In genomic region chr5:54088081-54088480, GRCh38 we compare ENCODE assay signal across 28 cellular contexts.
DNase-seq lines count a peak whose midpoint lies in the region; ATAC-seq, FAIRE-seq and TF ChIP-seq lines count a peak whose summit lies in the region.
"Had no signal": no experiment of that assay in that cellular context is flagged by ENCODE, and none has a peak within 500 bp of the region (broad histone marks: within the 10 kb centered on the region; RNA-seq: fewer than 3 reads in every experiment).

No MANE protein-coding gene starts in this region.

- H3K79me1 ChIP-seq in H9 (ENCODE audit: insufficient read depth, low read depth, low read length, poor library complexity, severe bottlenecking): no peaks in the 10 kb centered on the region
- no peaks in the 10 kb centered on the region for H3K79me1 ChIP-seq in mesendoderm (ENCODE audit: low read length)

- H3K9me3 ChIP-seq in AG04450 (ENCODE audit: control insufficient read depth, insufficient read depth, low read length) (no peaks in the 10 kb centered on the region), H9 (ENCODE audit: control insufficient read depth, low read depth, low read length) (no peaks in the 10 kb centered on the region)
- H3K9me3 ChIP-seq: Caco-2, left ventricle myocardium inferior, upper lobe of left lung had no signal

- no peak overlapping the region for H2BK120ac ChIP-seq in H9 (ENCODE audit: low read depth, low read length, poor library complexity, severe bottlenecking)
- no peak overlapping the region for H2BK120ac ChIP-seq in mesendoderm (ENCODE audit: low read depth, low read length)

- in situ Hi-C loops in brain microvascular endothelial cell (cut with HindIII; ENCODE audit: low pct_ligation_motif_present, low sequenced_read_pairs): no loop called here

- no peak overlapping the region for H3K14ac ChIP-seq in H9 (ENCODE audit: insufficient read depth, low read length)

- no peaks in the 10 kb centered on the region; a peak in 1 of 7 replicates for H3K36me3 Mint-ChIP-seq in H9 (ENCODE audit: insufficient read depth in 1 of 3, low read depth in 3 of 3)
- H3K36me3 Mint-ChIP-seq: activated naive CD4-positive, alpha-beta T cell treated with anti-CD3 and anti-CD28 coated beads, Interleukin-2, amount 10 ng/mL, durations not matched to agents 7 days and 5 days; mesothelial cell of epicardium had no signal

- H3K4me3 ChIP-seq in AG04450 (ENCODE audit: low read depth, low read length) (no peak overlapping the region), brain microvascular endothelial cell (ENCODE audit: low read depth, low read length) (no peak overlapping the region), mesendoderm (ENCODE audit: low read length) (no peak overlapping the region)
- H3K4me3 ChIP-seq: BLaER1 treated with 17β-estradiol and CSF1 and Interleukin-3, amounts not matched to agents 10 nM and 100 nM; cardiac muscle cell; GM12878; left ventricle myocardium inferior; upper lobe of left lung had no signal

- no peak overlapping the region for H2BK15ac ChIP-seq in H9 (ENCODE audit: low read depth, low read length)
- no peak overlapping the region for H2BK15ac ChIP-seq in mesendoderm (replicated peaks; ENCODE audit: low read depth)

- H3K56ac ChIP-seq in H9 (ENCODE audit: insufficient read length, low read depth, low read length): no peak overlapping the region
- H3K56ac ChIP-seq in mesendoderm (ENCODE audit: low read length): no peak overlapping the region

- H2BK20ac ChIP-seq in H9 (ENCODE audit: low read depth, low read length, poor library complexity, severe bottlenecking): no peak overlapping the region

- H3K4ac ChIP-seq in H9 (ENCODE audit: low read depth, low read length) (no peak overlapping the region), mesendoderm (ENCODE audit: low read depth, low read length) (no peak overlapping the region)

- H3K27ac ChIP-seq in AG04450 (ENCODE audit: low read depth, low read length) (peak overlapping the region; percentile 89), H9 (ENCODE audit: insufficient read length, low read depth, low read length) (no peak overlapping the region), brain microvascular endothelial cell (peak overlapping the region; percentile 79), mesendoderm (ENCODE audit: low read depth, low read length) (no peak overlapping the region)
- H3K27ac ChIP-seq: BLaER1 treated with 17β-estradiol and CSF1 and Interleukin-3, amounts not matched to agents 10 nM and 100 nM; cardiac muscle cell; left ventricle myocardium inferior; upper lobe of left lung had no signal

- ATAC-seq in HG03025 (IDR thresholded peaks at IDR 0.05; ENCODE audit: low FRiP score, unreplicated experiment): no peak
- ATAC-seq: GM12878; naive thymus-derived CD4-positive, alpha-beta T cell had no signal

- no peaks in the 10 kb centered on the region for H3K23me2 ChIP-seq in H9 (ENCODE audit: insufficient read length, low read depth, low read length, poor library complexity, severe bottlenecking)

- H4K8ac ChIP-seq in H9 (replicated peaks; ENCODE audit: insufficient read length, low read depth, low read length) (no peak overlapping the region), mesendoderm (ENCODE audit: low read depth, low read length) (no peak overlapping the region)

- TF ChIP-seq CTCF in AG04450 (IDR thresholded peaks at IDR 0.05; ENCODE audit: low read depth, low read length) (no peak), H9 (conservative IDR thresholded peaks at IDR 0.05) (no peak), brain microvascular endothelial cell (IDR thresholded peaks at IDR 0.05; ENCODE audit: low read depth, low read length, missing control alignments) (no peak)

- H3K27me3 Mint-ChIP-seq in H9 (ENCODE audit: low read depth): no peaks in the 10 kb centered on the region
- H3K27me3 Mint-ChIP-seq: activated CD4-positive, alpha-beta memory T cell treated with anti-CD3 and anti-CD28 coated beads for 36 hours; activated naive CD4-positive, alpha-beta T cell treated with anti-CD3 and anti-CD28 coated beads, Interleukin-2, amount 10 ng/mL, durations not matched to agents 7 days and 5 days; naive thymus-derived CD4-positive, alpha-beta T cell had no signal

- CTCF ChIA-PET in AG04450 (lab: Charles Lee): no interaction called here

- H3K4me3 Mint-ChIP-seq in H9: no peak overlapping the region
- H3K4me3 Mint-ChIP-seq: activated CD4-positive, alpha-beta memory T cell treated with anti-CD3 and anti-CD28 coated beads for 36 hours; activated naive CD4-positive, alpha-beta T cell treated with anti-CD3 and anti-CD28 coated beads, Interleukin-2, amount 10 ng/mL, durations not matched to agents 7 days and 5 days; immature natural killer cell; mesothelial cell of epicardium; naive thymus-derived CD4-positive, alpha-beta T cell had no signal

- no peak for TF ChIP-seq POLR2A in GM12891 (IDR thresholded peaks at IDR 0.05; ENCODE audit: low read depth, low read length)

- H3K79me2 ChIP-seq in H9 (ENCODE audit: insufficient read depth, low read length) (no peaks in the 10 kb centered on the region), mesendoderm (ENCODE audit: control insufficient read depth, insufficient read depth, low read length) (no peaks in the 10 kb centered on the region)

- FAIRE-seq in GM12891 (lab: Jason Lieb, UNC): no peak
- FAIRE-seq: GM12878 had no signal

- WGBS in H9 (ENCODE audit: extremely low coverage, insufficient read length, low lambda C conversion rate): no CpG with 5 or more reads among the region's 2 CpGs
- WGBS in mesendoderm (ENCODE audit: extremely low coverage, insufficient coverage, low lambda C conversion rate): 100% methylated on average over 1 of the region's 2 CpGs

- H3K4me2 ChIP-seq in H9 (ENCODE audit: insufficient read depth, insufficient read length, low read length): no peak overlapping the region
- H3K4me2 ChIP-seq in mesendoderm (ENCODE audit: low read length): no peak overlapping the region
- H3K4me2 ChIP-seq: BLaER1 treated with 17β-estradiol and CSF1 and Interleukin-3, amounts not matched to agents 10 nM and 100 nM had no signal

- no peak overlapping the region for H3K23ac ChIP-seq in H9 (ENCODE audit: insufficient read length, low read depth, low read length)
- no peak overlapping the region for H3K23ac ChIP-seq in mesendoderm (ENCODE audit: low read length)

- H3K9ac ChIP-seq in H9 (ENCODE audit: extremely low read depth, insufficient read length, low read length) (no peak overlapping the region), mesendoderm (ENCODE audit: low read length) (no peak overlapping the region)
- H3K9ac ChIP-seq: BLaER1 treated with 17β-estradiol and CSF1 and Interleukin-3, amounts not matched to agents 10 nM and 100 nM had no signal

- H3K27me3 ChIP-seq in AG04450 (ENCODE audit: control insufficient read depth, insufficient read depth, low read length) (no peaks in the 10 kb centered on the region), H9 (ENCODE audit: insufficient read depth, low read length) (no peaks in the 10 kb centered on the region), brain microvascular endothelial cell (replicated peaks) (no peaks in the 10 kb centered on the region), mesendoderm (ENCODE audit: insufficient read depth, low read length, poor library complexity) (no peaks in the 10 kb centered on the region)
- H3K27me3 ChIP-seq: BLaER1 treated with 17β-estradiol and CSF1 and Interleukin-3, amounts not matched to agents 10 nM and 100 nM; cardiac muscle cell; upper lobe of left lung had no signal

- H4K20me1 ChIP-seq in H9 (ENCODE audit: control insufficient read depth, insufficient read depth, insufficient read length): no peaks in the 10 kb centered on the region
- H4K20me1 ChIP-seq: BLaER1 treated with 17β-estradiol and CSF1 and Interleukin-3, amounts not matched to agents 10 nM and 100 nM had no signal

- H2BK5ac ChIP-seq in H9 (ENCODE audit: insufficient read length, low read length) (no peak overlapping the region), mesendoderm (ENCODE audit: low read length) (no peak overlapping the region)

- H4K91ac ChIP-seq in H9 (ENCODE audit: insufficient read length, low read depth, low read length): no peak overlapping the region

- no peak overlapping the region for H3K18ac ChIP-seq in H9 (ENCODE audit: insufficient read length, low read depth, low read length)
- no peak overlapping the region for H3K18ac ChIP-seq in mesendoderm (ENCODE audit: low read length)

- H4K5ac ChIP-seq in H9 (ENCODE audit: insufficient read length, low read depth, low read length) (no peak overlapping the region), mesendoderm (ENCODE audit: low read length) (no peak overlapping the region)

- H3K4me1 Mint-ChIP-seq in H9: peaks cover 29 to 32% of the 10 kb centered on the region in 2 experiments
- H3K4me1 Mint-ChIP-seq: activated naive CD4-positive, alpha-beta T cell treated with anti-CD3 and anti-CD28 coated beads, Interleukin-2, amount 10 ng/mL, durations not matched to agents 7 days and 5 days; naive thymus-derived CD4-positive, alpha-beta T cell had no signal

- H2AK5ac ChIP-seq in H9 (ENCODE audit: insufficient read length, low read length) (no peak overlapping the region), mesendoderm (ENCODE audit: low read length) (no peak overlapping the region)

- H3K36me3 ChIP-seq in brain microvascular endothelial cell (replicated peaks): no peaks in the 10 kb centered on the region
- no peaks in the 10 kb centered on the region for H3K36me3 ChIP-seq in mesendoderm (ENCODE audit: control insufficient read depth, insufficient read depth, low read length)
- H3K36me3 ChIP-seq: cardiac muscle cell, left ventricle myocardium inferior, upper lobe of left lung had no signal

- no peaks in the 10 kb centered on the region; a peak in 1 of 5 replicates for H3K9me3 Mint-ChIP-seq in H9
- H3K9me3 Mint-ChIP-seq: activated CD4-positive, alpha-beta memory T cell treated with anti-CD3 and anti-CD28 coated beads for 36 hours; activated naive CD4-positive, alpha-beta T cell treated with anti-CD3 and anti-CD28 coated beads, Interleukin-2, amount 10 ng/mL, durations not matched to agents 7 days and 5 days; immature natural killer cell; mesothelial cell of epicardium; naive thymus-derived CD4-positive, alpha-beta T cell had no signal

- H3T11ph ChIP-seq in H9 (ENCODE audit: low read length): no peak overlapping the region

- H3K4me1 ChIP-seq in H9 (ENCODE audit: insufficient read depth, low read length) (no peaks in the 10 kb centered on the region), mesendoderm (ENCODE audit: control insufficient read depth, low read depth, low read length) (no peaks in the 10 kb centered on the region)
- H3K4me1 ChIP-seq: upper lobe of left lung had no signal

- no peak overlapping the region for H2BK12ac ChIP-seq in H9 (ENCODE audit: insufficient read length, low read depth, low read length)

- peak overlapping the region in 2 of 3 experiments; percentile 19 to 65; a peak in 3 of 7 replicates for H3K27ac Mint-ChIP-seq in H9
- H3K27ac Mint-ChIP-seq: activated CD4-positive, alpha-beta memory T cell treated with anti-CD3 and anti-CD28 coated beads for 36 hours; activated naive CD4-positive, alpha-beta T cell treated with anti-CD3 and anti-CD28 coated beads, Interleukin-2, amount 10 ng/mL, durations not matched to agents 7 days and 5 days; immature natural killer cell; mesothelial cell of epicardium; naive thymus-derived CD4-positive, alpha-beta T cell had no signal

- no peak overlapping the region for H2AFZ ChIP-seq in H9 (ENCODE audit: low read length)

- DNase-seq in AG04450 (ENCODE audit: low read depth, low spot score) (no peak), H9 (no peak), brain microvascular endothelial cell (no peak), kidney glomerular epithelial cell (lab: John Stamatoyannopoulos, UW) (peak; percentile 28), retina (no peak), mesendoderm (no peak), GM12891 (ENCODE audit: insufficient read length, low spot score) (no peak)
- DNase-seq: activated CD4-positive, alpha-beta memory T cell treated with anti-CD3 and anti-CD28 coated beads for 36 hours; activated CD8-positive, alpha-beta memory T cell treated with anti-CD3 and anti-CD28 coated beads, Interleukin-2, amount 50 U/mL, for 4 hours; activated naive CD4-positive, alpha-beta T cell treated with anti-CD3 and anti-CD28 coated beads, Interleukin-2, amount 10 ng/mL, durations not matched to agents 7 days and 5 days; amygdala; Caco-2; DMS79 treated with DMSO at 0.1 percent for 48 hours; hypothalamus; immature natural killer cell; left ventricle myocardium inferior; naive thymus-derived CD4-positive, alpha-beta T cell; NCI-H510A; occipital lobe; SHP77 treated with DMSO at 0.1 percent for 48 hours; stimulated activated CD4-positive, alpha-beta T cell treated with anti-CD3 and anti-CD28 coated beads, Interleukin-2, amount 100 ng/mL, for 24 hours; substantia nigra; upper lobe of left lung had no signal

- POLR2A ChIA-PET in AG04450 (lab: Yijun Ruan, JAX): interaction anchor here (0.6 kb wide), 1 partner anchor 44 kb away, joined by 4 read pairs; no protein-coding TSS in a partner anchor

Comparison
In these comparisons a context has a peak if more than half of its experiments do, and no peak if none do; other contexts are left out.
1. H3K27ac ChIP-seq: peak in AG04450 (single experiment) and brain microvascular endothelial cell (single experiment); none in H9 (single experiment) and mesendoderm (single experiment).